In genomic region chr2:60359569-60359968, GRCh38 we compare ENCODE assay signal across 1 cellular context.
TF ChIP-seq lines count a peak whose summit lies in the region.

No MANE protein-coding gene starts in this region.

TF ChIP-seq in GM23338, 12 proteins besides CTCF, POLR2A, EP300 and RAD21 (continued from another document):
- TF ChIP-seq, protein P1, sequence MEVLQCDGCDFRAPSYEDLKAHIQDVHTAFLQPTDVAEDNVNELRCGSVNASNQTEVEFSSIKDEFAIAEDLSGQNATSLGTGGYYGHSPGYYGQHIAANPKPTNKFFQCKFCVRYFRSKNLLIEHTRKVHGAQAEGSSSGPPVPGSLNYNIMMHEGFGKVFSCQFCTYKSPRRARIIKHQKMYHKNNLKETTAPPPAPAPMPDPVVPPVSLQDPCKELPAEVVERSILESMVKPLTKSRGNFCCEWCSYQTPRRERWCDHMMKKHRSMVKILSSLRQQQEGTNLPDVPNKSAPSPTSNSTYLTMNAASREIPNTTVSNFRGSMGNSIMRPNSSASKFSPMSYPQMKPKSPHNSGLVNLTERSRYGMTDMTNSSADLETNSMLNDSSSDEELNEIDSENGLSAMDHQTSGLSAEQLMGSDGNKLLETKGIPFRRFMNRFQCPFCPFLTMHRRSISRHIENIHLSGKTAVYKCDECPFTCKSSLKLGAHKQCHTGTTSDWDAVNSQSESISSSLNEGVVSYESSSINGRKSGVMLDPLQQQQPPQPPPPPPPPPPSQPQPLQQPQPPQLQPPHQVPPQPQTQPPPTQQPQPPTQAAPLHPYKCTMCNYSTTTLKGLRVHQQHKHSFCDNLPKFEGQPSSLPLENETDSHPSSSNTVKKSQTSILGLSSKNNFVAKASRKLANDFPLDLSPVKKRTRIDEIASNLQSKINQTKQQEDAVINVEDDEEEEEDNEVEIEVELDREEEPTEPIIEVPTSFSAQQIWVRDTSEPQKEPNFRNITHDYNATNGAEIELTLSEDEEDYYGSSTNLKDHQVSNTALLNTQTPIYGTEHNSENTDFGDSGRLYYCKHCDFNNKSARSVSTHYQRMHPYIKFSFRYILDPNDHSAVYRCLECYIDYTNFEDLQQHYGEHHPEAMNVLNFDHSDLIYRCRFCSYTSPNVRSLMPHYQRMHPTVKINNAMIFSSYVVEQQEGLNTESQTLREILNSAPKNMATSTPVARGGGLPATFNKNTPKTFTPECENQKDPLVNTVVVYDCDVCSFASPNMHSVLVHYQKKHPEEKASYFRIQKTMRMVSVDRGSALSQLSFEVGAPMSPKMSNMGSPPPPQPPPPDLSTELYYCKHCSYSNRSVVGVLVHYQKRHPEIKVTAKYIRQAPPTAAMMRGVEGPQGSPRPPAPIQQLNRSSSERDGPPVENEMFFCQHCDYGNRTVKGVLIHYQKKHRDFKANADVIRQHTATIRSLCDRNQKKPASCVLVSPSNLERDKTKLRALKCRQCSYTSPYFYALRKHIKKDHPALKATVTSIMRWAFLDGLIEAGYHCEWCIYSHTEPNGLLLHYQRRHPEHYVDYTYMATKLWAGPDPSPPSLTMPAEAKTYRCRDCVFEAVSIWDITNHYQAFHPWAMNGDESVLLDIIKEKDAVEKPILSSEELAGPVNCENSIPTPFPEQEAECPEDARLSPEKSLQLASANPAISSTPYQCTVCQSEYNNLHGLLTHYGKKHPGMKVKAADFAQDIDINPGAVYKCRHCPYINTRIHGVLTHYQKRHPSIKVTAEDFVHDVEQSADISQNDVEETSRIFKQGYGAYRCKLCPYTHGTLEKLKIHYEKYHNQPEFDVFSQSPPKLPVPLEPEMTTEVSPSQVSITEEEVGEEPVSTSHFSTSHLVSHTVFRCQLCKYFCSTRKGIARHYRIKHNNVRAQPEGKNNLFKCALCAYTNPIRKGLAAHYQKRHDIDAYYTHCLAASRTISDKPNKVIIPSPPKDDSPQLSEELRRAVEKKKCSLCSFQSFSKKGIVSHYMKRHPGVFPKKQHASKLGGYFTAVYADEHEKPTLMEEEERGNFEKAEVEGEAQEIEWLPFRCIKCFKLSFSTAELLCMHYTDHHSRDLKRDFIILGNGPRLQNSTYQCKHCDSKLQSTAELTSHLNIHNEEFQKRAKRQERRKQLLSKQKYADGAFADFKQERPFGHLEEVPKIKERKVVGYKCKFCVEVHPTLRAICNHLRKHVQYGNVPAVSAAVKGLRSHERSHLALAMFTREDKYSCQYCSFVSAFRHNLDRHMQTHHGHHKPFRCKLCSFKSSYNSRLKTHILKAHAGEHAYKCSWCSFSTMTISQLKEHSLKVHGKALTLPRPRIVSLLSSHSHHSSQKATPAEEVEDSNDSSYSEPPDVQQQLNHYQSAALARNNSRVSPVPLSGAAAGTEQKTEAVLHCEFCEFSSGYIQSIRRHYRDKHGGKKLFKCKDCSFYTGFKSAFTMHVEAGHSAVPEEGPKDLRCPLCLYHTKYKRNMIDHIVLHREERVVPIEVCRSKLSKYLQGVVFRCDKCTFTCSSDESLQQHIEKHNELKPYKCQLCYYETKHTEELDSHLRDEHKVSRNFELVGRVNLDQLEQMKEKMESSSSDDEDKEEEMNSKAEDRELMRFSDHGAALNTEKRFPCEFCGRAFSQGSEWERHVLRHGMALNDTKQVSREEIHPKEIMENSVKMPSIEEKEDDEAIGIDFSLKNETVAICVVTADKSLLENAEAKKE (CRISPR knock-in tag; IDR thresholded peaks at IDR 0.05), result no peak
- TF ChIP-seq ETS1 (IDR thresholded peaks at IDR 0.05) (no peak), EZH2phosphoT487 (IDR thresholded peaks at IDR 0.05; ENCODE audit: unreplicated experiment) (no peak), ZNF114 (CRISPR knock-in tag; IDR thresholded peaks at IDR 0.05) (no peak)
TF ChIP-seq in GM23338: peak in this region for 0.
